In the genomic region with DNA sequence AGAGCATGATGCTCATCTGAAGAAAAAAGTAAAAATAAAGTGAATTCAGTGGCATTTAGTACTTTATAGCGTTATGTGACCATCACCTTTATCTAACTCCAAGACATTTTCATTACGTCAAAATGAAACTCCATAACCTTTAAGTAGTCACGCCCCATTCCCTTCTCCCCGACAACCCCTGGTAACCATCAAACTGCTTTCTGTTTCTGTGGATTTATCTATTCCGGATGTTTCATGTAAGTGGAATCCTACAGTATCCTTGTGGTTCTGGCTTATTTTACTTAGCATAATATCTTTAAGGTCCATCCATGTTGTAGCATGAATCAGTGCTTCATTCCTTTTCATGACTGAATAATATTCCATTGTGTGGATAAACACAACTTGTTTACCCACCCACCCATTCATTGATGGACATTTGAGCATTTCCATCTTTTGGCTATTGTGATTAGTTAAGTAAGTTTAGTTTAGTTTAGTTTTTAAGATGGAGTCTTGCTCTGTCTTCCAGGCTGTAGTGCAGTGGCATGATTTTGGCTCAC, we compare ENCODE assay signal across 18 cellular contexts. TPM values are rescaled to one million over a fixed set of nuclear protein-coding genes. Genes with fewer than 3 reads are reported as not detected.
DNase-seq lines count a peak whose midpoint lies in the region; ATAC-seq and TF ChIP-seq lines count a peak whose summit lies in the region.
"Had no signal": no experiment of that assay in that cellular context is flagged by ENCODE, and none has a peak within 500 bp of the region (broad histone marks: within the 10 kb centered on the region; RNA-seq: fewer than 3 reads in every experiment).

No MANE protein-coding gene starts in this region.

- no peak overlapping the region for H3K27ac ChIP-seq in HCT116 (ENCODE audit: low read depth, low read length)
- no peak overlapping the region for H3K27ac ChIP-seq in iPS-20b (ENCODE audit: low read length)
- H3K27ac ChIP-seq: right lobe of liver had no signal

- peaks cover 0 to 3% of the 10 kb centered on the region in 2 donors for H3K36me3 Mint-ChIP-seq in stimulated activated naive B cell treated with anti-CD40 and anti-IgM and Interleukin-4, amounts not matched to agents 10 μg/mL and 1 μg/mL and 100 μg/mL, for 72 hours
- H3K36me3 Mint-ChIP-seq in activated T-helper 1 cell treated with anti-CD3 and anti-CD28 coated beads, Interleukin-12 subunit alpha, Interleukin-12 subunit beta, Interleukin-2, Interleukin-4 antibody, amounts not matched to agents 30 ng/mL and 10 ng/mL and 1 ng/mL, durations not matched to agents 14 hours and 24 hours and 36 hours (ENCODE audit: low read depth) = peaks cover 3% of the 10 kb centered on the region
- H3K36me3 Mint-ChIP-seq: activated naive CD4-positive, alpha-beta T cell treated with anti-CD3 and anti-CD28 coated beads, Interleukin-2, amount 50 U/mL, for 72 hours; naive B cell had no signal

- RAD21 ChIA-PET in HCT116 (lab: Charles Lee; ENCODE audit: low non-redundant PET in 1 of 2, low total read pairs in 2 of 2, uncharacterized antibody in 2 of 2, unreplicated experiment in 2 of 2) = no interaction called here

- no peak for TF ChIP-seq POLR2A in HCT116 (IDR thresholded peaks at IDR 0.05; ENCODE audit: borderline replicate concordance, extremely low read depth, insufficient read depth, insufficient read length)

- H3K9me3 Mint-ChIP-seq in stimulated activated naive B cell treated with anti-CD40 and anti-IgM and Interleukin-4, amounts not matched to agents 10 μg/mL and 1 μg/mL and 100 μg/mL, for 72 hours = peaks cover 0 to 7% of the 10 kb centered on the region in 2 donors
- peaks cover 4% of the 10 kb centered on the region for H3K9me3 Mint-ChIP-seq in activated T-helper 1 cell treated with anti-CD3 and anti-CD28 coated beads, Interleukin-12 subunit alpha, Interleukin-12 subunit beta, Interleukin-2, Interleukin-4 antibody, amounts not matched to agents 30 ng/mL and 10 ng/mL and 1 ng/mL, durations not matched to agents 14 hours and 24 hours and 36 hours
- H3K9me3 Mint-ChIP-seq: activated naive CD4-positive, alpha-beta T cell treated with anti-CD3 and anti-CD28 coated beads, Interleukin-2, amount 50 U/mL, for 72 hours; naive B cell had no signal

- H3K79me2 ChIP-seq in HCT116 (ENCODE audit: insufficient read depth, low read length) = no peaks in the 10 kb centered on the region

- no peak for TF ChIP-seq CTCF in HCT116 (IDR thresholded peaks at IDR 0.05 in 2 of 3, conservative IDR thresholded peaks at IDR 0.05 in 1 of 3; ENCODE audit: borderline replicate concordance in 1 of 3, insufficient read depth in 1 of 3, low read depth in 2 of 3, low read length in 2 of 3)

- H3K36me3 ChIP-seq in HCT116 (ENCODE audit: control insufficient read depth in 1 of 2, insufficient read depth in 2 of 2, low read length in 2 of 2) (no peaks in the 10 kb centered on the region), iPS-20b (ENCODE audit: insufficient read depth, low read depth, low read length) (no peaks in the 10 kb centered on the region)
- H3K36me3 ChIP-seq: right lobe of liver had no signal

- no peak overlapping the region for H3K4me3 ChIP-seq in HCT116 (replicated peaks in 1 of 2; ENCODE audit: low read depth in 1 of 2, low read length in 2 of 2)
- H3K4me3 ChIP-seq in iPS-20b (ENCODE audit: low read length) = no peak overlapping the region
- H3K4me3 ChIP-seq: right lobe of liver had no signal

- H4K20me1 ChIP-seq in HCT116 (ENCODE audit: insufficient read depth) = no peaks in the 10 kb centered on the region

- no peak overlapping the region for H3K9ac ChIP-seq in HCT116 (ENCODE audit: low read length)
- peak overlapping the region; percentile 44; the same call in 1 of the 2 replicates for H3K9ac ChIP-seq in iPS-20b (ENCODE audit: low read depth, low read length)

- CTCF ChIA-PET in HCT116 (lab: Charles Lee) = no interaction called here

- H3K4me1 ChIP-seq in HCT116 (ENCODE audit: control insufficient read depth in 1 of 2, insufficient read depth in 2 of 2, low read length in 2 of 2) = peaks cover 49 to 68% of the 10 kb centered on the region in 2 experiments
- peaks cover 20% of the 10 kb centered on the region; the same call in 1 of the 2 replicates for H3K4me1 ChIP-seq in iPS-20b (ENCODE audit: insufficient read depth, low read length)
- H3K4me1 ChIP-seq: right lobe of liver had no signal

- peak overlapping the region; percentile 48 for H3K4me2 ChIP-seq in HCT116 (ENCODE audit: low read length)

- intact Hi-C loops in HCT116 (cut with micrococcal nuclease) = no loop called here
- intact Hi-C loops in Right ventricle myocardium inferior (cut with DNase I) = no loop called here
- intact Hi-C loops in activated T-helper 1 cell treated with anti-CD3 and anti-CD28 coated beads, Interleukin-12 subunit alpha, Interleukin-12 subunit beta, Interleukin-2, Interleukin-4 antibody, amounts not matched to agents 30 ng/mL and 10 ng/mL and 1 ng/mL, durations not matched to agents 14 hours and 24 hours and 36 hours (cut with micrococcal nuclease) = no loop called here

- H3K4me3 Mint-ChIP-seq in stimulated activated naive B cell treated with anti-CD40 and anti-IgM and Interleukin-4, amounts not matched to agents 10 μg/mL and 1 μg/mL and 100 μg/mL, for 72 hours = peak overlapping the region; percentile 3 to 32
- H3K4me3 Mint-ChIP-seq in activated T-helper 1 cell treated with anti-CD3 and anti-CD28 coated beads, Interleukin-12 subunit alpha, Interleukin-12 subunit beta, Interleukin-2, Interleukin-4 antibody, amounts not matched to agents 30 ng/mL and 10 ng/mL and 1 ng/mL, durations not matched to agents 14 hours and 24 hours and 36 hours = no peak overlapping the region
- H3K4me3 Mint-ChIP-seq: activated CD4-positive, alpha-beta T cell treated with anti-CD3 and anti-CD28 coated beads, Interleukin-2, amount 10 ng/mL, durations not matched to agents 24 days and 14 days; activated CD8-positive, alpha-beta memory T cell treated with anti-CD3 and anti-CD28 coated beads, Interleukin-2, amount 10 ng/mL, durations not matched to agents 7 days and 5 days had no signal

- TF ChIP-seq RAD21 in HCT116 (IDR thresholded peaks at IDR 0.05; ENCODE audit: low read depth) = no peak

- H3K27ac Mint-ChIP-seq in stimulated activated naive B cell treated with anti-CD40 and anti-IgM and Interleukin-4, amounts not matched to agents 10 μg/mL and 1 μg/mL and 100 μg/mL, for 72 hours = no peak overlapping the region
- H3K27ac Mint-ChIP-seq in activated T-helper 1 cell treated with anti-CD3 and anti-CD28 coated beads, Interleukin-12 subunit alpha, Interleukin-12 subunit beta, Interleukin-2, Interleukin-4 antibody, amounts not matched to agents 30 ng/mL and 10 ng/mL and 1 ng/mL, durations not matched to agents 14 hours and 24 hours and 36 hours = no peak overlapping the region
- H3K27ac Mint-ChIP-seq: activated CD4-positive, alpha-beta T cell treated with anti-CD3 and anti-CD28 coated beads, Interleukin-2, amount 10 ng/mL, durations not matched to agents 24 days and 14 days; activated CD8-positive, alpha-beta memory T cell treated with anti-CD3 and anti-CD28 coated beads, Interleukin-2, amount 10 ng/mL, durations not matched to agents 7 days and 5 days; activated naive CD4-positive, alpha-beta T cell treated with anti-CD3 and anti-CD28 coated beads, Interleukin-2, amount 50 U/mL, for 72 hours had no signal

- no peaks in the 10 kb centered on the region for H3K9me2 ChIP-seq in HCT116 (ENCODE audit: insufficient read depth)

- POLR2A ChIA-PET in HCT116 (lab: Charles Lee) = no interaction called here

- no peaks in the 10 kb centered on the region for H3K27me3 Mint-ChIP-seq in stimulated activated naive B cell treated with anti-CD40 and anti-IgM and Interleukin-4, amounts not matched to agents 10 μg/mL and 1 μg/mL and 100 μg/mL, for 72 hours
- H3K27me3 Mint-ChIP-seq in activated T-helper 1 cell treated with anti-CD3 and anti-CD28 coated beads, Interleukin-12 subunit alpha, Interleukin-12 subunit beta, Interleukin-2, Interleukin-4 antibody, amounts not matched to agents 30 ng/mL and 10 ng/mL and 1 ng/mL, durations not matched to agents 14 hours and 24 hours and 36 hours (ENCODE audit: insufficient read depth) = peaks cover 9% of the 10 kb centered on the region
- H3K27me3 Mint-ChIP-seq: activated CD4-positive, alpha-beta T cell treated with anti-CD3 and anti-CD28 coated beads, Interleukin-2, amount 10 ng/mL, durations not matched to agents 24 days and 14 days; activated CD8-positive, alpha-beta memory T cell treated with anti-CD3 and anti-CD28 coated beads, Interleukin-2, amount 10 ng/mL, durations not matched to agents 7 days and 5 days; naive B cell had no signal

- no peak for DNase-seq in HCT116 (ENCODE audit: low read depth, low spot score)
- no peak for DNase-seq in stimulated activated naive B cell treated with anti-CD40 and anti-IgM and Interleukin-4, amounts not matched to agents 10 μg/mL and 1 μg/mL and 100 μg/mL, for 72 hours
- DNase-seq in effector CD4-positive, alpha-beta T cell = no peak
- no peak for DNase-seq in Right ventricle myocardium inferior (ENCODE audit: missing footprints)
- no peak for DNase-seq in activated T-helper 1 cell treated with anti-CD3 and anti-CD28 coated beads, Interleukin-12 subunit alpha, Interleukin-12 subunit beta, Interleukin-2, Interleukin-4 antibody, amounts not matched to agents 30 ng/mL and 10 ng/mL and 1 ng/mL, durations not matched to agents 14 hours and 24 hours and 36 hours (ENCODE audit: low spot score)
- DNase-seq: activated CD4-positive, alpha-beta T cell treated with anti-CD3 and anti-CD28 coated beads, Interleukin-2, amount 10 ng/mL, durations not matched to agents 24 days and 14 days; activated CD8-positive, alpha-beta memory T cell treated with anti-CD3 and anti-CD28 coated beads, Interleukin-2, amount 10 ng/mL, durations not matched to agents 7 days and 5 days; erythroblast; Kasumi-1; left cardiac atrium; naive B cell; NCI-H1930; OCI-M1; right lobe of liver; stimulated activated CD4-positive, alpha-beta T cell treated with anti-CD3 and anti-CD28 coated beads, Interleukin-15, amount 100 ng/mL, for 24 hours had no signal

- H3K27me3 ChIP-seq in HCT116 (ENCODE audit: insufficient read depth, low read length) (no peaks in the 10 kb centered on the region), iPS-20b (ENCODE audit: insufficient read depth, low read length) (no peaks in the 10 kb centered on the region)
- H3K27me3 ChIP-seq: right lobe of liver had no signal

- BruUV-seq in HCT116 (replicated peaks; lab: Mats Ljungman, UMichigan) = no TSS peak

- H3K9me3 ChIP-seq in HCT116 (ENCODE audit: control insufficient read depth in 1 of 2, insufficient read depth in 1 of 2, low read depth in 1 of 2, low read length in 2 of 2) (no peaks in the 10 kb centered on the region), iPS-20b (ENCODE audit: insufficient read depth, low read depth, low read length) (no peaks in the 10 kb centered on the region)
- H3K9me3 ChIP-seq: right lobe of liver had no signal

- H3K4me1 Mint-ChIP-seq in stimulated activated naive B cell treated with anti-CD40 and anti-IgM and Interleukin-4, amounts not matched to agents 10 μg/mL and 1 μg/mL and 100 μg/mL, for 72 hours = peaks cover 41 to 56% of the 10 kb centered on the region in 2 donors
- H3K4me1 Mint-ChIP-seq in activated T-helper 1 cell treated with anti-CD3 and anti-CD28 coated beads, Interleukin-12 subunit alpha, Interleukin-12 subunit beta, Interleukin-2, Interleukin-4 antibody, amounts not matched to agents 30 ng/mL and 10 ng/mL and 1 ng/mL, durations not matched to agents 14 hours and 24 hours and 36 hours (ENCODE audit: low read depth) = peaks cover 36% of the 10 kb centered on the region

- H2AFZ ChIP-seq in HCT116 (ENCODE audit: low read depth, low read length, poor library complexity, severe bottlenecking) = no peak overlapping the region

- ATAC-seq in HCT116 = no peak
- ATAC-seq in SK-N-SH treated with all-trans-retinoic acid at 6 μM for 48 hours = peak; percentile 33; the same call in 2 of the 3 replicates
- no peak for ATAC-seq in stimulated activated naive B cell treated with anti-CD40 and anti-IgM and Interleukin-4, amounts not matched to agents 10 μg/mL and 1 μg/mL and 100 μg/mL, for 72 hours (replicated peaks)
- ATAC-seq in Right ventricle myocardium inferior = no peak
- ATAC-seq: activated CD8-positive, alpha-beta memory T cell treated with anti-CD3 and anti-CD28 coated beads, Interleukin-2, amount 10 ng/mL, durations not matched to agents 7 days and 5 days; activated naive CD4-positive, alpha-beta T cell treated with anti-CD3 and anti-CD28 coated beads, Interleukin-2, amount 50 U/mL, for 72 hours had no signal

RNA-seq across cellular contexts. Expression of a gene that starts 18.5 kb away (rescaled TPM):
- total RNA-seq in HCT116 (2021; ENCODE audit: unreplicated experiment) (4.7 TPM), Right ventricle myocardium inferior (3.5 TPM)
- polyA plus RNA-seq in HCT116 (2012) = 12.0 and 15.5 TPM in 2 replicates
- 0.49 and 0.57 TPM in 2 replicates for total RNA-seq in activated T-helper 1 cell treated with anti-CD3 and anti-CD28 coated beads, Interleukin-12 subunit alpha, Interleukin-12 subunit beta, Interleukin-2, Interleukin-4 antibody, amounts not matched to agents 30 ng/mL and 10 ng/mL and 1 ng/mL, durations not matched to agents 14 hours and 24 hours and 36 hours
